2 cellular contexts compared by ENCODE assay signal in the genomic region with DNA sequence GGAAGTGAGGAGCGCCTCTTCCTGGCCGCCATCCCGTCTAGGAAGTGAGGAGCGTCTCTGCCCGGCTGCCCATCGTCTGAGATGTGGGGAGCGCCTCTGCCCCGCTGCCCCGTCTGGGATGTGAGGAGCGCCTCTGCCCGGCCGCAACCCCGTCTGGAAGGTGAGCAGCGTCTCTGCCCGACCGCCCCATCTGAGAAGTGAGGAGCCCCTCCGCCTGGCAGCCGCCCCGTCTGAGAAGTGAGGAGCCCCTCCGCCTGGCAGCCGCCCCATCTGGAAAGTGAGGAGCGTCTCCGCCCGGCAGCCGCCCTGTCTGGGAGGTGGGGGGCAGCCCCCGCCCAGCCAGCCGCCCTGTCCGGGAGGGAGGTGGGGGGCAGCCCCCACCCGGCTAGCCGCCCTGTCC. TPM values are rescaled to one million over a fixed set of nuclear protein-coding genes. Genes with fewer than 3 reads are reported as not detected.
"Had no signal": no experiment of that assay in that cellular context is flagged by ENCODE, and none has a peak within 500 bp of the region (broad histone marks: within the 10 kb centered on the region; RNA-seq: fewer than 3 reads in every experiment).

No MANE protein-coding gene starts in this region.

RNA-seq across cellular contexts. Expression of a gene that starts 14.4 kb away (rescaled TPM):
- total RNA-seq: G401, GM12878 had no signal
- polyA plus RNA-seq: GM12878 had no signal

RNA-seq across cellular contexts. Expression of a gene that starts 27.0 kb away (rescaled TPM):
- total RNA-seq: G401, GM12878 had no signal
